In genomic region chr16:82874672-82875071, GRCh38 we compare ENCODE assay signal across 30 cellular contexts.
"Had no signal": no experiment of that assay in that cellular context is flagged by ENCODE, and none has a peak within 500 bp of the region (broad histone marks: within the 10 kb centered on the region; RNA-seq: fewer than 3 reads in every experiment).

No MANE protein-coding gene starts in this region.

- H3K27me3 ChIP-seq: brain microvascular endothelial cell, MG63, Peyer's patch, SJCRH30 had no signal

- H3K9me3 ChIP-seq: MG63, Peyer's patch, SJCRH30 had no signal

- H3K36me3 Mint-ChIP-seq: activated CD8-positive, alpha-beta memory T cell treated with anti-CD3 and anti-CD28 coated beads, Interleukin-2, amount 10 ng/mL, durations not matched to agents 7 days and 5 days; activated naive CD8-positive, alpha-beta T cell had no signal

- H3K27ac ChIP-seq: Peyer's patch, RWPE1, SJCRH30 had no signal

- H3K4me1 ChIP-seq: Peyer's patch, SJCRH30 had no signal

- H3K36me3 ChIP-seq: brain microvascular endothelial cell, MG63, Peyer's patch, SJCRH30 had no signal

- H3K4me3 ChIP-seq: MG63, Peyer's patch, SJCRH30 had no signal

- H3K27ac Mint-ChIP-seq: activated B cell treated with CpG ODN at 0.5 μM for 24 hours; activated CD4-positive, alpha-beta T cell treated with anti-CD3 and anti-CD28 coated beads, Interleukin-2, amount 10 ng/mL, durations not matched to agents 24 days and 14 days; activated CD8-positive, alpha-beta memory T cell treated with anti-CD3 and anti-CD28 coated beads, Interleukin-2, amount 10 ng/mL, durations not matched to agents 7 days and 5 days; activated naive CD4-positive, alpha-beta T cell treated with anti-CD3 and anti-CD28 coated beads for 36 hours; activated naive CD8-positive, alpha-beta T cell; activated T-cell treated with anti-CD3 and anti-CD28 coated beads, Interleukin-2, amount 50 U/mL, for 24 hours; activated T-helper 17 cell treated with anti-CD3 and anti-CD28 coated beads, Interleukin-2, amount 50 U/mL, for 72 hours; T-helper 17 cell had no signal

- DNase-seq: activated B cell treated with CpG ODN at 0.5 μM for 24 hours; activated CD4-positive, alpha-beta T cell treated with anti-CD3 and anti-CD28 coated beads for 1 hour; activated CD4-positive, alpha-beta T cell treated with anti-CD3 and anti-CD28 coated beads, Interleukin-2, amount 10 ng/mL, durations not matched to agents 24 days and 14 days; activated CD4-positive, alpha-beta T cell treated with anti-CD3 and anti-CD28 coated beads, Interleukin-2, amount 50 U/mL, for 48 hours; activated CD8-positive, alpha-beta memory T cell treated with anti-CD3 and anti-CD28 coated beads, Interleukin-2, amount 10 ng/mL, durations not matched to agents 7 days and 5 days; activated gamma-delta T cell; activated naive CD4-positive, alpha-beta T cell treated with anti-CD3 and anti-CD28 coated beads for 36 hours; activated T-cell treated with anti-CD3 and anti-CD28 coated beads, Interleukin-2, amount 50 U/mL, for 24 hours; amygdala; brain microvascular endothelial cell; MG63; MV-4-11; NCI-H1092 treated with DMSO at 0.1 percent for 48 hours; NCI-H1417 treated with DMSO at 0.1 percent for 48 hours; NCI-H1694; NCI-H2029; NCI-H2107; NCI-H2171 treated with DMSO at 0.1 percent for 48 hours; NCI-H226; NCI-H526; NCI-H82; NK-92 treated with Interleukin-12 subunit alpha and Interleukin-12 subunit beta, amount 100 ng/mL, for 24 hours; Peyer's patch; Right ventricle myocardium superior; SJCRH30; T-helper 17 cell; T-helper 9 cell had no signal

- ATAC-seq: activated CD8-positive, alpha-beta memory T cell treated with anti-CD3 and anti-CD28 coated beads, Interleukin-2, amount 10 ng/mL, durations not matched to agents 7 days and 5 days; activated T-helper 17 cell treated with anti-CD3 and anti-CD28 coated beads, Interleukin-2, amount 50 U/mL, for 72 hours; T-helper 17 cell had no signal

- H3K4me3 Mint-ChIP-seq: activated B cell treated with CpG ODN at 0.5 μM for 24 hours; activated CD4-positive, alpha-beta T cell treated with anti-CD3 and anti-CD28 coated beads, Interleukin-2, amount 10 ng/mL, durations not matched to agents 24 days and 14 days; activated CD8-positive, alpha-beta memory T cell treated with anti-CD3 and anti-CD28 coated beads, Interleukin-2, amount 10 ng/mL, durations not matched to agents 7 days and 5 days; activated naive CD4-positive, alpha-beta T cell treated with anti-CD3 and anti-CD28 coated beads for 36 hours; activated naive CD8-positive, alpha-beta T cell; activated T-cell treated with anti-CD3 and anti-CD28 coated beads, Interleukin-2, amount 50 U/mL, for 24 hours; activated T-helper 17 cell treated with anti-CD3 and anti-CD28 coated beads, Interleukin-2, amount 50 U/mL, for 72 hours; T-helper 17 cell had no signal

- H3K4me1 Mint-ChIP-seq: activated B cell treated with CpG ODN at 0.5 μM for 24 hours; activated CD4-positive, alpha-beta T cell treated with anti-CD3 and anti-CD28 coated beads, Interleukin-2, amount 10 ng/mL, durations not matched to agents 24 days and 14 days; activated CD8-positive, alpha-beta memory T cell treated with anti-CD3 and anti-CD28 coated beads, Interleukin-2, amount 10 ng/mL, durations not matched to agents 7 days and 5 days; activated T-helper 17 cell treated with anti-CD3 and anti-CD28 coated beads, Interleukin-2, amount 50 U/mL, for 72 hours; T-helper 17 cell had no signal

- H3K27me3 Mint-ChIP-seq: activated CD4-positive, alpha-beta T cell treated with anti-CD3 and anti-CD28 coated beads, Interleukin-2, amount 10 ng/mL, durations not matched to agents 24 days and 14 days; activated CD8-positive, alpha-beta memory T cell treated with anti-CD3 and anti-CD28 coated beads, Interleukin-2, amount 10 ng/mL, durations not matched to agents 7 days and 5 days; activated T-cell treated with anti-CD3 and anti-CD28 coated beads, Interleukin-2, amount 50 U/mL, for 24 hours; T-helper 17 cell had no signal
